9 cellular contexts compared by ENCODE assay signal in the genomic region with DNA sequence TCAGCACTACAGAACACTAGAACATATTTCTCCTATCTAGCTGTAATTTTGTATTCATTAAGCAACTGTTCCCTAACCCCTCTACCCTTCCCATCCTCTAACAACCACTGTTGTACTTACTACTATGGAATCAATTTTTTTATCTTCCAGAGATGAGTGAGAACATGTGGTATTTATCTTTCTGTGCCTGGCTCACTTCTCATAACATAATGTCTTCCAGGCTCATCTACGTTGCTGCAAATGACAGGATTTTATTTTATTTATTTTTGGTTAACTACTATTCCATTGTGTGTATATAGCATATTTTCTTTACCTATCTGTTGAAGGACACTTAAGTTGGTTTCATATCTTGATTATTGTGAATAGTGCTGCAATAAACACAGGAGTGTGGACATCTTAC.
"Had no signal": no experiment of that assay in that cellular context is flagged by ENCODE, and none has a peak within 500 bp of the region (broad histone marks: within the 10 kb centered on the region; RNA-seq: fewer than 3 reads in every experiment).

No MANE protein-coding gene starts in this region.

- H3K4me2 ChIP-seq: GM23338 had no signal

- DNase-seq: GM23248, GOT3, H7, H9, HCEC 1CT, HFFc6 had no signal

- H3K27ac ChIP-seq: GM23248 had no signal

- H3K4me1 Mint-ChIP-seq: GM23338, H9 had no signal

- H3K27ac Mint-ChIP-seq: GM23338, H9, HFFc6 had no signal

- H3K9me3 ChIP-seq: HAP-1 had no signal

- H2AFZ ChIP-seq: GM23248, GM23338 had no signal

- H3K4me1 ChIP-seq: HAP-1 had no signal

- H3K4me3 Mint-ChIP-seq: GM23338, H9, HFFc6 had no signal

- H3K9ac ChIP-seq: GM23248 had no signal

- ATAC-seq: GM23338, HCT116 had no signal

- H3K36me3 ChIP-seq: HAP-1 had no signal

- H3K4me3 ChIP-seq: GM23248, GM23338, HAP-1 had no signal
